ENCODE assay signal across 1 cellular context in genomic region chr20:37390891-37391525, GRCh38.
TF ChIP-seq lines count a peak whose summit lies in the region.

No MANE protein-coding gene starts in this region.

TF ChIP-seq in HepG2, 621 proteins besides CTCF, POLR2A, EP300 and RAD21 (continued from another document and continues in another):
- no peak for TF ChIP-seq EEA1 (CRISPR knock-in tag; IDR thresholded peaks at IDR 0.05; ENCODE audit: borderline replicate concordance)
- TF ChIP-seq FOXC1 (CRISPR knock-in tag; IDR thresholded peaks at IDR 0.05; ENCODE audit: borderline replicate concordance): no peak
- TF ChIP-seq ZNF430 (CRISPR knock-in tag; IDR thresholded peaks at IDR 0.05): peak; percentile 92
- TF ChIP-seq FOXA1 (IDR thresholded peaks at IDR 0.05): no peak
- peak; percentile 69 for TF ChIP-seq FOXA1 (CRISPR knock-in tag; IDR thresholded peaks at IDR 0.05)
- 0 out of 2 replicates have a peak, but pooled peaks have one; percentile 27 for TF ChIP-seq ZNF746 (CRISPR knock-in tag; IDR thresholded peaks at IDR 0.05)
- TF ChIP-seq IRX3 (CRISPR knock-in tag; IDR thresholded peaks at IDR 0.05; ENCODE audit: borderline replicate concordance, low read depth): no peak
- TF ChIP-seq ZKSCAN5 (CRISPR knock-in tag; IDR thresholded peaks at IDR 0.05): no peak
- peak; percentile 61; the same call in 1 of the 2 replicates for TF ChIP-seq SP4 (CRISPR knock-in tag; IDR thresholded peaks at IDR 0.05)
- TF ChIP-seq ZNF850 (CRISPR knock-in tag; conservative IDR thresholded peaks at IDR 0.05): no peak
- TF ChIP-seq, protein P1, sequence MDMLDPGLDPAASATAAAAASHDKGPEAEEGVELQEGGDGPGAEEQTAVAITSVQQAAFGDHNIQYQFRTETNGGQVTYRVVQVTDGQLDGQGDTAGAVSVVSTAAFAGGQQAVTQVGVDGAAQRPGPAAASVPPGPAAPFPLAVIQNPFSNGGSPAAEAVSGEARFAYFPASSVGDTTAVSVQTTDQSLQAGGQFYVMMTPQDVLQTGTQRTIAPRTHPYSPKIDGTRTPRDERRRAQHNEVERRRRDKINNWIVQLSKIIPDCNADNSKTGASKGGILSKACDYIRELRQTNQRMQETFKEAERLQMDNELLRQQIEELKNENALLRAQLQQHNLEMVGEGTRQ (IDR thresholded peaks at IDR 0.05; ENCODE audit: low read depth, low read length): no peak
- TF ChIP-seq, protein P1 (CRISPR knock-in tag; IDR thresholded peaks at IDR 0.05; ENCODE audit: borderline replicate concordance): no peak
- peak; percentile 96 for TF ChIP-seq HNF1B (CRISPR knock-in tag; IDR thresholded peaks at IDR 0.05)
- TF ChIP-seq ZFX (CRISPR knock-in tag; IDR thresholded peaks at IDR 0.05; ENCODE audit: low read depth): peak; percentile 95
- no peak for TF ChIP-seq ZNF382 (CRISPR knock-in tag; IDR thresholded peaks at IDR 0.05; ENCODE audit: borderline replicate concordance)
- no peak for TF ChIP-seq ZMAT5 (CRISPR knock-in tag; IDR thresholded peaks at IDR 0.05; ENCODE audit: borderline replicate concordance, low read depth)
- no peak for TF ChIP-seq RNF2 (conservative IDR thresholded peaks at IDR 0.05; ENCODE audit: low read depth)
- TF ChIP-seq NCOA2 (CRISPR knock-in tag; IDR thresholded peaks at IDR 0.05): peak; percentile 84
- no peak for TF ChIP-seq HMGA1 (CRISPR knock-in tag; conservative IDR thresholded peaks at IDR 0.05)
- TF ChIP-seq NFATC3 (CRISPR knock-in tag; IDR thresholded peaks at IDR 0.05): no peak; the same call in 1 of the 2 replicates
- TF ChIP-seq ATF2 (CRISPR knock-in tag; IDR thresholded peaks at IDR 0.05): peak; percentile 82
- no peak for TF ChIP-seq ZNF256 (CRISPR knock-in tag; conservative IDR thresholded peaks at IDR 0.05)
- TF ChIP-seq NFAT5 (CRISPR knock-in tag; IDR thresholded peaks at IDR 0.05): no peak; the same call in 1 of the 2 replicates
- TF ChIP-seq, protein P2, sequence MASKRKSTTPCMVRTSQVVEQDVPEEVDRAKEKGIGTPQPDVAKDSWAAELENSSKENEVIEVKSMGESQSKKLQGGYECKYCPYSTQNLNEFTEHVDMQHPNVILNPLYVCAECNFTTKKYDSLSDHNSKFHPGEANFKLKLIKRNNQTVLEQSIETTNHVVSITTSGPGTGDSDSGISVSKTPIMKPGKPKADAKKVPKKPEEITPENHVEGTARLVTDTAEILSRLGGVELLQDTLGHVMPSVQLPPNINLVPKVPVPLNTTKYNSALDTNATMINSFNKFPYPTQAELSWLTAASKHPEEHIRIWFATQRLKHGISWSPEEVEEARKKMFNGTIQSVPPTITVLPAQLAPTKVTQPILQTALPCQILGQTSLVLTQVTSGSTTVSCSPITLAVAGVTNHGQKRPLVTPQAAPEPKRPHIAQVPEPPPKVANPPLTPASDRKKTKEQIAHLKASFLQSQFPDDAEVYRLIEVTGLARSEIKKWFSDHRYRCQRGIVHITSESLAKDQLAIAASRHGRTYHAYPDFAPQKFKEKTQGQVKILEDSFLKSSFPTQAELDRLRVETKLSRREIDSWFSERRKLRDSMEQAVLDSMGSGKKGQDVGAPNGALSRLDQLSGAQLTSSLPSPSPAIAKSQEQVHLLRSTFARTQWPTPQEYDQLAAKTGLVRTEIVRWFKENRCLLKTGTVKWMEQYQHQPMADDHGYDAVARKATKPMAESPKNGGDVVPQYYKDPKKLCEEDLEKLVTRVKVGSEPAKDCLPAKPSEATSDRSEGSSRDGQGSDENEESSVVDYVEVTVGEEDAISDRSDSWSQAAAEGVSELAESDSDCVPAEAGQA (IDR thresholded peaks at IDR 0.05; ENCODE audit: low read depth): no peak
- TF ChIP-seq, protein P2 (CRISPR knock-in tag; IDR thresholded peaks at IDR 0.05; ENCODE audit: borderline replicate concordance): no peak
- TF ChIP-seq ZFP36L2 (CRISPR knock-in tag; IDR thresholded peaks at IDR 0.05): no peak
- TF ChIP-seq RFX1 (IDR thresholded peaks at IDR 0.05): no peak
- 0 out of 2 replicates have a peak, but pooled peaks have one; percentile 21 for TF ChIP-seq ZNF260 (CRISPR knock-in tag; IDR thresholded peaks at IDR 0.05; ENCODE audit: borderline replicate concordance, low read depth)
- TF ChIP-seq KLF11 (CRISPR knock-in tag; IDR thresholded peaks at IDR 0.05): peak; percentile 75; the same call in 1 of the 2 replicates
- TF ChIP-seq MATR3 (CRISPR knock-in tag; IDR thresholded peaks at IDR 0.05): no peak
- TF ChIP-seq ZBTB46 (CRISPR knock-in tag; IDR thresholded peaks at IDR 0.05; ENCODE audit: borderline replicate concordance): no peak
- TF ChIP-seq RBAK (CRISPR knock-in tag; IDR thresholded peaks at IDR 0.05): peak; percentile 67; the same call in 1 of the 2 replicates
- TF ChIP-seq ZNF713 (CRISPR knock-in tag; IDR thresholded peaks at IDR 0.05): peak; percentile 89; the same call in 1 of the 2 replicates
- no peak for TF ChIP-seq PCBP2 (optimal IDR thresholded peaks at IDR 0.05; ENCODE audit: low read depth, low read length, poor library complexity, severe bottlenecking)
- TF ChIP-seq PATZ1 (CRISPR knock-in tag; IDR thresholded peaks at IDR 0.05): peak; percentile 91
- TF ChIP-seq ZNF30 (CRISPR knock-in tag; IDR thresholded peaks at IDR 0.05): no peak
- TF ChIP-seq MNT (IDR thresholded peaks at IDR 0.05): no peak
- TF ChIP-seq KAT8 (CRISPR knock-in tag; IDR thresholded peaks at IDR 0.05): peak; percentile 77
